ENCODE assay signal across 4 cellular contexts in genomic region chr14:66165337-66165736, GRCh38.
"Had no signal": no experiment of that assay in that cellular context is flagged by ENCODE, and none has a peak within 500 bp of the region (broad histone marks: within the 10 kb centered on the region; RNA-seq: fewer than 3 reads in every experiment).

No MANE protein-coding gene starts in this region.

- DNase-seq: H9, HCEC 1CT, IMR-90 had no signal

- H2AFZ ChIP-seq: GM23338 had no signal

- H3K4me2 ChIP-seq: GM23338 had no signal

- H3K4me3 ChIP-seq: GM23338 had no signal
